Comparison of ENCODE assay signal across 27 cellular contexts in the genomic region with DNA sequence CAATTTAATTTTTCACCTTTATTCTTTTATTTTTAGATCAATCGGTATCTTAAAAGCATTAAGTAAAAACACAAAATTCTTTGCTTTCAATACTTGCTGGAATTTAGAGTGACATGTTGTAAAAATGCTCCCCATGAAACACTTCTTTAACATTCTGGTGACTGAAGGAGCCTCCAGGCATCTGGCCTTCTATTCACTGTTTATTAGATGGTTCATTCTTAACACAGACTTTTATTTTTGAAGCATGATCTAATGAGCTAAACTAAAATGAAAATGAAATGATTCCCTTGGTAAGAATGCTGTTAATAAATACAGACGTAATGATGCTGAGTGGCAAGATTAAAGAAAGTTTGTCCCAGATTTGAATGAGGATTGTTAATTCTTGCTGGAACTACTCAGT.
"Had no signal": no experiment of that assay in that cellular context is flagged by ENCODE, and none has a peak within 500 bp of the region (broad histone marks: within the 10 kb centered on the region; RNA-seq: fewer than 3 reads in every experiment).

No MANE protein-coding gene starts in this region.

- H3K27me3 Mint-ChIP-seq: naive B cell; stimulated activated memory B cell treated with anti-CD40 and anti-IgM and Interleukin-4, amounts not matched to agents 10 μg/mL and 1 μg/mL and 100 μg/mL, for 72 hours; stimulated activated naive CD8-positive, alpha-beta T cell treated with anti-CD3 and anti-CD28 coated beads, Interleukin-15, Interleukin-2, amounts not matched to agents 100 ng/mL and 50 ng/mL, for 24 hours had no signal

- ATAC-seq: esophagus mucosa; foreskin keratinocyte; left cardiac atrium; left ventricle myocardium superior; psoas muscle; sciatic nerve; stimulated activated memory B cell treated with anti-CD40 and anti-IgM and Interleukin-4, amounts not matched to agents 10 μg/mL and 1 μg/mL and 100 μg/mL, for 72 hours; upper lobe of right lung had no signal

- H3K4me3 ChIP-seq: dorsolateral prefrontal cortex, hepatocyte, lung, psoas muscle, spleen, upper lobe of right lung, vagina had no signal

- H3K27me3 ChIP-seq: dorsolateral prefrontal cortex, foreskin keratinocyte, hepatocyte, neutrophil, spleen, tibial nerve, upper lobe of right lung, vagina had no signal

- H3K27ac ChIP-seq: dorsolateral prefrontal cortex, foreskin keratinocyte, hepatocyte, neutrophil, psoas muscle, spleen, upper lobe of right lung, vagina had no signal

- H3K4me1 ChIP-seq: foreskin keratinocyte, psoas muscle, spleen, tibial nerve, upper lobe of right lung, vagina had no signal

- H3K4me3 Mint-ChIP-seq: naive B cell; nephron; stimulated activated memory B cell treated with anti-CD40 and anti-IgM and Interleukin-4, amounts not matched to agents 10 μg/mL and 1 μg/mL and 100 μg/mL, for 72 hours; stimulated activated naive CD8-positive, alpha-beta T cell treated with anti-CD3 and anti-CD28 coated beads, Interleukin-15, Interleukin-2, amounts not matched to agents 100 ng/mL and 50 ng/mL, for 24 hours had no signal

- DNase-seq: cortex of kidney; dorsolateral prefrontal cortex; effector CD8-positive, alpha-beta T cell; foreskin keratinocyte; head of caudate nucleus; kidney; left cardiac atrium; left ventricle myocardium superior; mesendoderm; naive B cell; psoas muscle; retina; spleen; stimulated activated CD4-positive, alpha-beta T cell treated with anti-CD3 and anti-CD28 coated beads, Interleukin-15, amount 100 ng/mL, for 24 hours; stimulated activated CD4-positive, alpha-beta T cell treated with anti-CD3 and anti-CD28 coated beads, Interleukin-1b, Interleukin-23, amount 100 ng/mL, for 48 hours; stimulated activated CD4-positive, alpha-beta T cell treated with anti-CD3 and anti-CD28 coated beads, Interleukin-4, amount 100 ng/mL, for 24 hours; upper lobe of right lung had no signal

- H3K36me3 ChIP-seq: neutrophil, spleen, tibial nerve, upper lobe of right lung, vagina had no signal

- H3K9me3 Mint-ChIP-seq: nephron; stimulated activated memory B cell treated with anti-CD40 and anti-IgM and Interleukin-4, amounts not matched to agents 10 μg/mL and 1 μg/mL and 100 μg/mL, for 72 hours; stimulated activated naive CD8-positive, alpha-beta T cell treated with anti-CD3 and anti-CD28 coated beads, Interleukin-15, Interleukin-2, amounts not matched to agents 100 ng/mL and 50 ng/mL, for 24 hours had no signal

- H3K36me3 Mint-ChIP-seq: naive B cell; stimulated activated memory B cell treated with anti-CD40 and anti-IgM and Interleukin-4, amounts not matched to agents 10 μg/mL and 1 μg/mL and 100 μg/mL, for 72 hours had no signal

- H3K4me1 Mint-ChIP-seq: naive B cell; nephron; stimulated activated memory B cell treated with anti-CD40 and anti-IgM and Interleukin-4, amounts not matched to agents 10 μg/mL and 1 μg/mL and 100 μg/mL, for 72 hours had no signal

- H3K27ac Mint-ChIP-seq: naive B cell; nephron; stimulated activated memory B cell treated with anti-CD40 and anti-IgM and Interleukin-4, amounts not matched to agents 10 μg/mL and 1 μg/mL and 100 μg/mL, for 72 hours; stimulated activated naive CD8-positive, alpha-beta T cell treated with anti-CD3 and anti-CD28 coated beads, Interleukin-15, Interleukin-2, amounts not matched to agents 100 ng/mL and 50 ng/mL, for 24 hours had no signal

- H3K9me3 ChIP-seq: neutrophil, psoas muscle, tibial nerve, upper lobe of right lung, vagina had no signal
